Comparison of ENCODE assay signal across 18 cellular contexts in the genomic region with DNA sequence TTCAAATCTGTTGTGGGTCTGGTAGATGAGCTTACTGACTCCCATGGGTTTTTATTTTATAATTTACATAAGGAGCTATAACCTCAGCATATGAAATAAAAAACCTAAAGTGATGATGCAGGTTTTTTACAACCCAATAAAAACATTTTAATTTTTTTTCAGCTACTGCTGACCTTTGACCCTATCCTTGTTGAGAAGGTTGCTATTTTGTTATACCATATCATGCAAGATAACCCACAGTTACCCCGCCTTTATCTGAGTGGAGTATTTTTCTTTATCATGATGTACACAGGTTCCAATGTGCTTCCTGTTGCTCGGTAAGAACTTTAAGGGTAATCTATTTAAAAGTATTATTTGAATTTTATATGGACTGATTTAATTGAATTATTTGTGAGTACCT.
A peak's percentile ranks its signal among the peaks of the same experiment; 100 is the strongest.
DNase-seq lines count a peak whose midpoint lies in the region; ATAC-seq, FAIRE-seq and TF ChIP-seq lines count a peak whose summit lies in the region.
"Had no signal": no experiment of that assay in that cellular context is flagged by ENCODE, and none has a peak within 500 bp of the region (broad histone marks: within the 10 kb centered on the region; RNA-seq: fewer than 3 reads in every experiment).

No MANE protein-coding gene starts in this region.

- 25% methylated on average over 2 of the region's 2 CpGs for WGBS in K562 (ENCODE audit: insufficient coverage, low coverage, missing lambda C conversion rate)
- WGBS in transverse colon (ENCODE audit: low coverage in 1 of 2), 2 donors = 23 to 56% methylated on average over 2 of the region's 2 CpGs

- H2AFZ ChIP-seq in K562 (ENCODE audit: low read depth, low read length) = no peak overlapping the region
- H2AFZ ChIP-seq: GM23248 had no signal

- no peaks in the 10 kb centered on the region for H3K4me1 ChIP-seq in K562 (replicated peaks in 1 of 2; ENCODE audit: control insufficient read depth in 2 of 2, insufficient read depth in 2 of 2, low read length in 2 of 2)
- H3K4me1 ChIP-seq in transverse colon = peaks cover 0 to 35% (median 4%) of the 10 kb centered on the region in 4 donors
- H3K4me1 ChIP-seq: Caco-2 had no signal

- TF ChIP-seq POLR2A in K562 (conservative IDR thresholded peaks at IDR 0.05) (no peak), transverse colon (IDR thresholded peaks at IDR 0.05) (no peak)

- H3K9me3 ChIP-seq in K562 (replicated peaks; ENCODE audit: control insufficient read depth, insufficient read depth, low read depth, low read length) = no peaks in the 10 kb centered on the region
- no peaks in the 10 kb centered on the region for H3K9me3 ChIP-seq in transverse colon
- H3K9me3 ChIP-seq: Caco-2 had no signal

- TF ChIP-seq RAD21 in K562 (CRISPR knock-in tag; conservative IDR thresholded peaks at IDR 0.05 in 1 of 2, IDR thresholded peaks at IDR 0.05 in 1 of 2) = no peak

- no peaks in the 10 kb centered on the region for H3K79me2 ChIP-seq in K562 (ENCODE audit: control insufficient read depth, insufficient read depth, low read length)

- no peak for ATAC-seq in K562
- peak; percentile 97 for ATAC-seq in left colon
- ATAC-seq: CD8-positive, alpha-beta T cell; HCT116; HepG2 had no signal

- POLR2A ChIA-PET in K562 (lab: Yijun Ruan, JAX) = interaction anchor here (1.1 to 1.4 kb wide), 2 partner anchors 12 to 21 kb away, joined by 4 read pairs; no protein-coding TSS in a partner anchor

- H3K9me1 ChIP-seq in K562 (ENCODE audit: control insufficient read depth, insufficient read depth, low read length) = no peaks in the 10 kb centered on the region

- no peaks in the 10 kb centered on the region for H4K20me1 ChIP-seq in K562 (replicated peaks; ENCODE audit: control insufficient read depth, insufficient read depth, low read length)

- TF ChIP-seq CTCF in K562 (IDR thresholded peaks at IDR 0.05 in 2 of 3, conservative IDR thresholded peaks at IDR 0.05 in 1 of 3; ENCODE audit: insufficient read depth in 2 of 3, low read depth in 1 of 3, low read length in 3 of 3) = no peak
- no peak for TF ChIP-seq CTCF in transverse colon (IDR thresholded peaks at IDR 0.05)

- H3K27ac ChIP-seq in K562 (ENCODE audit: extremely low read depth, low read depth, low read length) (no peak overlapping the region), transverse colon (peak overlapping the region; percentile 42 to 73 (median 62))
- H3K27ac ChIP-seq: 22Rv1, GM23248 had no signal

- no TSS peak for BruUV-seq in K562 (replicated peaks; lab: Mats Ljungman, UMichigan)

- FAIRE-seq in K562 (lab: Jason Lieb, UNC) = no peak
- FAIRE-seq: H54, HepG2, HTR-8/SVneo had no signal

- CTCF ChIA-PET in K562 (lab: Yijun Ruan, JAX; ENCODE audit: low intra/inter-chr PET ratio) = no interaction called here

- H3K4me3 ChIP-seq in K562 (no peak overlapping the region), transverse colon (no peak overlapping the region)
- H3K4me3 ChIP-seq: GM23248 had no signal

- peaks cover 30% of the 10 kb centered on the region; the same call in 1 of the 3 replicates for H3K36me3 ChIP-seq in K562 (ENCODE audit: control insufficient read depth, insufficient read depth, low read length)
- H3K36me3 ChIP-seq in transverse colon = peaks cover 0 to 73% (median 21%) of the 10 kb centered on the region in 4 donors

- intact Hi-C loops in K562 (cut with micrococcal nuclease) (no loop called here), left colon (cut with DNase I, micrococcal nuclease) (no loop called here), transverse colon (cut with DNase I; ENCODE audit: low total_unique reads) (no loop called here)

- DNase-seq in NCI-H82 (lab: John Stamatoyannopoulos, UW) (peak; percentile 15), NCI-H82 treated with DMSO at 0.1 percent for 48 hours (lab: John Stamatoyannopoulos, UW; ENCODE audit: unreplicated experiment) (no peak), K562 (ENCODE audit: extremely low read depth in 1 of 4, low spot score in 3 of 4) (peak in 1 of 4 experiments; percentile 6), left colon (no peak), transverse colon (no peak), activated gamma-delta T cell (lab: John Stamatoyannopoulos, UW) (no peak), D341Med (ENCODE audit: low spot score) (no peak), NCI-H748 (lab: John Stamatoyannopoulos, UW; ENCODE audit: unreplicated experiment) (no peak)
- DNase-seq: Caco-2; CD8-positive, alpha-beta T cell; DND-41; GDM1; GM23248 had no signal

- in situ Hi-C loops in K562 (cut with MboI) (no loop called here), transverse colon (cut with MboI; ENCODE audit: low pct_ligation_motif_present in 1 of 4, low pct_unique_long_range_greater_than_20kb in 1 of 4, low sequenced_read_pairs in 3 of 4) (no loop called here)

- no peak overlapping the region for H3K4me2 ChIP-seq in K562 (ENCODE audit: insufficient read depth, low read length)

- TF ChIP-seq EP300 in K562 (IDR thresholded peaks at IDR 0.05; ENCODE audit: low read length) = no peak
- TF ChIP-seq EP300 in transverse colon (IDR thresholded peaks at IDR 0.05; ENCODE audit: low read depth) = no peak

- H3K27me3 ChIP-seq in K562 (ENCODE audit: control insufficient read depth in 2 of 2, insufficient read depth in 2 of 2, low read length in 2 of 2) (no peaks in the 10 kb centered on the region), transverse colon (no peaks in the 10 kb centered on the region)

- H3K9ac ChIP-seq in K562 (ENCODE audit: insufficient read depth in 1 of 2, low read depth in 2 of 2, low read length in 2 of 2) = no peak overlapping the region
- H3K9ac ChIP-seq: GM23248 had no signal

TF ChIP-seq in K562, 482 proteins besides CTCF, POLR2A, EP300 and RAD21:
- TF ChIP-seq NR2C1 (IDR thresholded peaks at IDR 0.05) (no peak), NR2C1 (tag; IDR thresholded peaks at IDR 0.05) (peak; percentile 66), NR2C2 (CRISPR knock-in tag; IDR thresholded peaks at IDR 0.05) (no peak), NR2C2 (tag; IDR thresholded peaks at IDR 0.05) (peak; percentile 55; the same call in 1 of the 2 replicates), NFE2L1 (tag; IDR thresholded peaks at IDR 0.05; ENCODE audit: borderline replicate concordance, low read depth) (no peak), NFE2 (IDR thresholded peaks at IDR 0.05; ENCODE audit: low read depth) (no peak)
- TF ChIP-seq, protein P1, sequence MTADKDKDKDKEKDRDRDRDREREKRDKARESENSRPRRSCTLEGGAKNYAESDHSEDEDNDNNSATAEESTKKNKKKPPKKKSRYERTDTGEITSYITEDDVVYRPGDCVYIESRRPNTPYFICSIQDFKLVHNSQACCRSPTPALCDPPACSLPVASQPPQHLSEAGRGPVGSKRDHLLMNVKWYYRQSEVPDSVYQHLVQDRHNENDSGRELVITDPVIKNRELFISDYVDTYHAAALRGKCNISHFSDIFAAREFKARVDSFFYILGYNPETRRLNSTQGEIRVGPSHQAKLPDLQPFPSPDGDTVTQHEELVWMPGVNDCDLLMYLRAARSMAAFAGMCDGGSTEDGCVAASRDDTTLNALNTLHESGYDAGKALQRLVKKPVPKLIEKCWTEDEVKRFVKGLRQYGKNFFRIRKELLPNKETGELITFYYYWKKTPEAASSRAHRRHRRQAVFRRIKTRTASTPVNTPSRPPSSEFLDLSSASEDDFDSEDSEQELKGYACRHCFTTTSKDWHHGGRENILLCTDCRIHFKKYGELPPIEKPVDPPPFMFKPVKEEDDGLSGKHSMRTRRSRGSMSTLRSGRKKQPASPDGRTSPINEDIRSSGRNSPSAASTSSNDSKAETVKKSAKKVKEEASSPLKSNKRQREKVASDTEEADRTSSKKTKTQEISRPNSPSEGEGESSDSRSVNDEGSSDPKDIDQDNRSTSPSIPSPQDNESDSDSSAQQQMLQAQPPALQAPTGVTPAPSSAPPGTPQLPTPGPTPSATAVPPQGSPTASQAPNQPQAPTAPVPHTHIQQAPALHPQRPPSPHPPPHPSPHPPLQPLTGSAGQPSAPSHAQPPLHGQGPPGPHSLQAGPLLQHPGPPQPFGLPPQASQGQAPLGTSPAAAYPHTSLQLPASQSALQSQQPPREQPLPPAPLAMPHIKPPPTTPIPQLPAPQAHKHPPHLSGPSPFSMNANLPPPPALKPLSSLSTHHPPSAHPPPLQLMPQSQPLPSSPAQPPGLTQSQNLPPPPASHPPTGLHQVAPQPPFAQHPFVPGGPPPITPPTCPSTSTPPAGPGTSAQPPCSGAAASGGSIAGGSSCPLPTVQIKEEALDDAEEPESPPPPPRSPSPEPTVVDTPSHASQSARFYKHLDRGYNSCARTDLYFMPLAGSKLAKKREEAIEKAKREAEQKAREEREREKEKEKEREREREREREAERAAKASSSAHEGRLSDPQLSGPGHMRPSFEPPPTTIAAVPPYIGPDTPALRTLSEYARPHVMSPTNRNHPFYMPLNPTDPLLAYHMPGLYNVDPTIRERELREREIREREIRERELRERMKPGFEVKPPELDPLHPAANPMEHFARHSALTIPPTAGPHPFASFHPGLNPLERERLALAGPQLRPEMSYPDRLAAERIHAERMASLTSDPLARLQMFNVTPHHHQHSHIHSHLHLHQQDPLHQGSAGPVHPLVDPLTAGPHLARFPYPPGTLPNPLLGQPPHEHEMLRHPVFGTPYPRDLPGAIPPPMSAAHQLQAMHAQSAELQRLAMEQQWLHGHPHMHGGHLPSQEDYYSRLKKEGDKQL (CRISPR knock-in tag; IDR thresholded peaks at IDR 0.05; ENCODE audit: borderline replicate concordance) = no peak
